1 cellular context compared by ENCODE assay signal in genomic region chr1:43979528-43980254, GRCh38.
A peak's percentile ranks its signal among the peaks of the same experiment; 100 is the strongest.
TF ChIP-seq lines count a peak whose summit lies in the region.

No MANE protein-coding gene starts in this region.

TF ChIP-seq in HepG2, 621 proteins besides CTCF, POLR2A, EP300 and RAD21 (continued from another document and continues in another):
- TF ChIP-seq ZBTB2 (CRISPR knock-in tag; IDR thresholded peaks at IDR 0.05; ENCODE audit: low read depth) (no peak), MEIS1 (CRISPR knock-in tag; IDR thresholded peaks at IDR 0.05; ENCODE audit: borderline replicate concordance) (peak; percentile 74; the same call in 1 of the 2 replicates), ETS1 (CRISPR knock-in tag; IDR thresholded peaks at IDR 0.05) (no peak), TRIM24 (CRISPR knock-in tag; IDR thresholded peaks at IDR 0.05) (no peak), POLR2AphosphoS5 (IDR thresholded peaks at IDR 0.05; ENCODE audit: low read depth, low read length) (peak; percentile 28), TBX2 (CRISPR knock-in tag; IDR thresholded peaks at IDR 0.05; ENCODE audit: borderline replicate concordance) (peak; percentile 42; the same call in 1 of the 2 replicates), ZNF256 (CRISPR knock-in tag; conservative IDR thresholded peaks at IDR 0.05) (no peak), HMGXB3 (CRISPR knock-in tag; IDR thresholded peaks at IDR 0.05; ENCODE audit: borderline replicate concordance) (0 out of 2 replicates have a peak, but pooled peaks have one; percentile 31), SIN3A (IDR thresholded peaks at IDR 0.05; ENCODE audit: borderline replicate concordance, low read depth, low read length) (peak; percentile 51; the same call in 1 of the 2 replicates), PAXIP1 (CRISPR knock-in tag; conservative IDR thresholded peaks at IDR 0.05) (peak; percentile 50), ZNF329 (CRISPR knock-in tag; IDR thresholded peaks at IDR 0.05; ENCODE audit: low read depth) (no peak), ZNF563 (CRISPR knock-in tag; IDR thresholded peaks at IDR 0.05) (no peak), ARID5B (CRISPR knock-in tag; IDR thresholded peaks at IDR 0.05) (0 out of 2 replicates have a peak, but pooled peaks have one; percentile 14), ZNF281 (CRISPR knock-in tag; IDR thresholded peaks at IDR 0.05; ENCODE audit: borderline replicate concordance) (peak; percentile 75), CERS6 (CRISPR knock-in tag; IDR thresholded peaks at IDR 0.05) (no peak), PAF1 (CRISPR knock-in tag; IDR thresholded peaks at IDR 0.05) (no peak), ZC3H13 (CRISPR knock-in tag; IDR thresholded peaks at IDR 0.05) (no peak), RFXAP (CRISPR knock-in tag; IDR thresholded peaks at IDR 0.05; ENCODE audit: borderline replicate concordance) (no peak), ZMYM2 (CRISPR knock-in tag; IDR thresholded peaks at IDR 0.05) (no peak), ZNF230 (CRISPR knock-in tag; IDR thresholded peaks at IDR 0.05) (peak; percentile 81; the same call in 1 of the 2 replicates), ZBTB8A (CRISPR knock-in tag; IDR thresholded peaks at IDR 0.05; ENCODE audit: borderline replicate concordance, low read depth) (0 out of 2 replicates have a peak, but pooled peaks have one; percentile 55), HOXA7 (CRISPR knock-in tag; IDR thresholded peaks at IDR 0.05) (no peak), ZNF414 (CRISPR knock-in tag; IDR thresholded peaks at IDR 0.05) (no peak), TP53 (CRISPR knock-in tag; conservative IDR thresholded peaks at IDR 0.05) (no peak), GATA4 (IDR thresholded peaks at IDR 0.05; ENCODE audit: borderline replicate concordance, low read depth) (no peak), ZNF350 (CRISPR knock-in tag; IDR thresholded peaks at IDR 0.05; ENCODE audit: borderline replicate concordance, low read depth) (0 out of 2 replicates have a peak, but pooled peaks have one; percentile 28), FOXK2 (IDR thresholded peaks at IDR 0.05) (no peak), ZHX1 (CRISPR knock-in tag; IDR thresholded peaks at IDR 0.05; ENCODE audit: low read depth) (no peak), ATF3 (CRISPR knock-in tag; IDR thresholded peaks at IDR 0.05) (no peak), ETV5 (CRISPR knock-in tag; IDR thresholded peaks at IDR 0.05; ENCODE audit: borderline replicate concordance) (peak; percentile 38; the same call in 1 of the 2 replicates), PITX1 (CRISPR knock-in tag; IDR thresholded peaks at IDR 0.05) (no peak)
